ENCODE assay signal across 10 cellular contexts in genomic region chr2:181977661-181978350, GRCh38. TPM values are rescaled to one million over a fixed set of nuclear protein-coding genes. Genes with fewer than 3 reads are reported as not detected.
DNase-seq lines count a peak whose midpoint lies in the region; ATAC-seq lines count a peak whose summit lies in the region.
"Had no signal": no experiment of that assay in that cellular context is flagged by ENCODE, and none has a peak within 500 bp of the region (broad histone marks: within the 10 kb centered on the region; RNA-seq: fewer than 3 reads in every experiment).

No MANE protein-coding gene starts in this region.

- peaks cover 3% of the 10 kb centered on the region for H3K27me3 Mint-ChIP-seq in activated CD4-positive, alpha-beta T cell treated with anti-CD3 and anti-CD28 coated beads for 36 hours
- no peaks in the 10 kb centered on the region for H3K27me3 Mint-ChIP-seq in activated CD4-positive, alpha-beta T cell treated with anti-CD3 and anti-CD28 coated beads, Interleukin-2, amount 10 ng/mL, durations not matched to agents 7 days and 5 days

- POLR2A ChIA-PET in activated CD4-positive, alpha-beta T cell treated with anti-CD3 and anti-CD28 coated beads for 36 hours (lab: Charles Lee) = no interaction called here
- POLR2A ChIA-PET in activated CD4-positive, alpha-beta T cell treated with anti-CD3 and anti-CD28 coated beads, Interleukin-2, amount 10 ng/mL, durations not matched to agents 7 days and 5 days (lab: Charles Lee) = no interaction called here

- CTCF ChIA-PET in activated CD4-positive, alpha-beta T cell treated with anti-CD3 and anti-CD28 coated beads for 36 hours (lab: Charles Lee) = interaction anchor here (1.0 to 1.5 kb wide), 2 partner anchors 23 to 110 kb away, joined by 4 to 7 read pairs; no protein-coding TSS in a partner anchor
- CTCF ChIA-PET in activated CD4-positive, alpha-beta T cell treated with anti-CD3 and anti-CD28 coated beads, Interleukin-2, amount 10 ng/mL, durations not matched to agents 7 days and 5 days (lab: Charles Lee) = no interaction called here

- peak; percentile 90 for ATAC-seq in activated CD4-positive, alpha-beta T cell treated with anti-CD3 and anti-CD28 coated beads for 36 hours
- ATAC-seq in HG02852 (IDR thresholded peaks at IDR 0.05; ENCODE audit: unreplicated experiment) = peak; percentile 74
- no peak for ATAC-seq in HG02623 (IDR thresholded peaks at IDR 0.05; ENCODE audit: unreplicated experiment)

- no peak overlapping the region for H3K4me3 Mint-ChIP-seq in activated CD4-positive, alpha-beta T cell treated with anti-CD3 and anti-CD28 coated beads for 36 hours
- no peak overlapping the region for H3K4me3 Mint-ChIP-seq in activated CD4-positive, alpha-beta T cell treated with anti-CD3 and anti-CD28 coated beads, Interleukin-2, amount 10 ng/mL, durations not matched to agents 7 days and 5 days

- H3K36me3 Mint-ChIP-seq in activated CD4-positive, alpha-beta T cell treated with anti-CD3 and anti-CD28 coated beads for 36 hours (ENCODE audit: low read depth) = no peaks in the 10 kb centered on the region
- H3K36me3 Mint-ChIP-seq in activated CD4-positive, alpha-beta T cell treated with anti-CD3 and anti-CD28 coated beads, Interleukin-2, amount 10 ng/mL, durations not matched to agents 7 days and 5 days (ENCODE audit: low read depth) = no peaks in the 10 kb centered on the region

- H3K27ac Mint-ChIP-seq in activated CD4-positive, alpha-beta T cell treated with anti-CD3 and anti-CD28 coated beads for 36 hours = no peak overlapping the region
- H3K27ac Mint-ChIP-seq in activated CD4-positive, alpha-beta T cell treated with anti-CD3 and anti-CD28 coated beads, Interleukin-2, amount 10 ng/mL, durations not matched to agents 7 days and 5 days = no peak overlapping the region

- H3K9me3 Mint-ChIP-seq in activated CD4-positive, alpha-beta T cell treated with anti-CD3 and anti-CD28 coated beads for 36 hours (ENCODE audit: low read depth) = no peaks in the 10 kb centered on the region
- H3K9me3 Mint-ChIP-seq in activated CD4-positive, alpha-beta T cell treated with anti-CD3 and anti-CD28 coated beads, Interleukin-2, amount 10 ng/mL, durations not matched to agents 7 days and 5 days = no peaks in the 10 kb centered on the region

- peaks cover 8% of the 10 kb centered on the region for H3K4me1 Mint-ChIP-seq in activated CD4-positive, alpha-beta T cell treated with anti-CD3 and anti-CD28 coated beads for 36 hours
- peaks cover 1% of the 10 kb centered on the region for H3K4me1 Mint-ChIP-seq in activated CD4-positive, alpha-beta T cell treated with anti-CD3 and anti-CD28 coated beads, Interleukin-2, amount 10 ng/mL, durations not matched to agents 7 days and 5 days

- peak; percentile 64 for DNase-seq in activated CD4-positive, alpha-beta T cell treated with anti-CD3 and anti-CD28 coated beads for 36 hours
- no peak for DNase-seq in activated CD4-positive, alpha-beta T cell treated with anti-CD3 and anti-CD28 coated beads, Interleukin-2, amount 10 ng/mL, durations not matched to agents 7 days and 5 days
- peak; percentile 36 to 54 for DNase-seq in activated T-cell treated with anti-CD3 and anti-CD28 coated beads, Interleukin-2, amount 50 U/mL, for 48 hours
- peak; percentile 28 for DNase-seq in stimulated activated CD4-positive, alpha-beta T cell treated with anti-CD3 and anti-CD28 coated beads, Interleukin-4, amount 100 ng/mL, for 24 hours
- no peak for DNase-seq in DMS79 treated with DMSO at 0.1 percent for 48 hours (lab: John Stamatoyannopoulos, UW)
- DNase-seq in UCSD-AML1 (lab: John Stamatoyannopoulos, UW; ENCODE audit: unreplicated experiment) = no peak
- DNase-seq: ACHN, nucleus accumbens had no signal

- intact Hi-C loops in activated CD4-positive, alpha-beta T cell treated with anti-CD3 and anti-CD28 coated beads for 36 hours (cut with DNase I, micrococcal nuclease) = no loop called here

RNA-seq across cellular contexts. Expression of gene PPP1R1C, which starts 7.8 kb away (rescaled TPM):
- total RNA-seq in activated CD4-positive, alpha-beta T cell treated with anti-CD3 and anti-CD28 coated beads for 36 hours = not detected
- total RNA-seq in activated CD4-positive, alpha-beta T cell treated with anti-CD3 and anti-CD28 coated beads, Interleukin-2, amount 10 ng/mL, durations not matched to agents 7 days and 5 days = not detected

Comparison
In these comparisons a context has a peak if more than half of its experiments do, and no peak if none do; other contexts are left out.
1. DNase-seq: peak in activated CD4-positive, alpha-beta T cell treated with anti-CD3 and anti-CD28 coated beads for 36 hours (single experiment), activated T-cell treated with anti-CD3 and anti-CD28 coated beads, Interleukin-2, amount 50 U/mL, for 48 hours (2 of 2) and stimulated activated CD4-positive, alpha-beta T cell treated with anti-CD3 and anti-CD28 coated beads, Interleukin-4, amount 100 ng/mL, for 24 hours (single experiment); none in activated CD4-positive, alpha-beta T cell treated with anti-CD3 and anti-CD28 coated beads, Interleukin-2, amount 10 ng/mL, durations not matched to agents 7 days and 5 days (single experiment), DMS79 treated with DMSO at 0.1 percent for 48 hours (single experiment) and UCSD-AML1 (single experiment).